In genomic region chr2:14647714-14648113, GRCh38 we compare ENCODE assay signal across 19 cellular contexts. TPM values are rescaled to one million over a fixed set of nuclear protein-coding genes. Genes with fewer than 3 reads are reported as not detected.
DNase-seq lines count a peak whose midpoint lies in the region; ATAC-seq and TF ChIP-seq lines count a peak whose summit lies in the region.
"Had no signal": no experiment of that assay in that cellular context is flagged by ENCODE, and none has a peak within 500 bp of the region (broad histone marks: within the 10 kb centered on the region; RNA-seq: fewer than 3 reads in every experiment).

No MANE protein-coding gene starts in this region.

- H3K9me3 Mint-ChIP-seq in nephron = no peaks in the 10 kb centered on the region
- H3K9me3 Mint-ChIP-seq: CD8-positive, alpha-beta T cell; HFFc6 had no signal

- no peaks in the 10 kb centered on the region for H3K27me3 Mint-ChIP-seq in nephron (ENCODE audit: low read depth)
- H3K27me3 Mint-ChIP-seq: B cell, IgD-negative memory B cell had no signal

- H3K4me1 ChIP-seq in thyroid gland = no peaks in the 10 kb centered on the region

- intact Hi-C loops in Right ventricle myocardium superior (cut with DNase I) (no loop called here), cardiac septum (cut with DNase I) (no loop called here), thyroid gland (cut with DNase I) (no loop called here)

- H3K36me3 Mint-ChIP-seq in nephron (ENCODE audit: low read depth) = no peaks in the 10 kb centered on the region
- H3K36me3 Mint-ChIP-seq: CD8-positive, alpha-beta T cell; IgD-negative memory B cell had no signal

- H3K36me3 ChIP-seq in thyroid gland = no peaks in the 10 kb centered on the region
- H3K36me3 ChIP-seq: BLaER1 treated with 17β-estradiol and CSF1 and Interleukin-3, amounts not matched to agents 10 nM and 100 nM had no signal

- TF ChIP-seq CTCF in nephron (IDR thresholded peaks at IDR 0.05; ENCODE audit: unreplicated experiment in 3 of 3) (no peak), thyroid gland (IDR thresholded peaks at IDR 0.05) (no peak)

- H3K4me3 Mint-ChIP-seq in nephron = no peak overlapping the region
- H3K4me3 Mint-ChIP-seq: B cell; CD8-positive, alpha-beta T cell; HFFc6; IgD-negative memory B cell had no signal

- H3K9me3 ChIP-seq in thyroid gland = no peaks in the 10 kb centered on the region
- H3K9me3 ChIP-seq: BLaER1 treated with 17β-estradiol and CSF1 and Interleukin-3, amounts not matched to agents 10 nM and 100 nM had no signal

- peak overlapping the region in 2 of 3 experiments; percentile 4 to 34 for H3K27ac Mint-ChIP-seq in nephron
- H3K27ac Mint-ChIP-seq: B cell; CD8-positive, alpha-beta T cell; HFFc6; IgD-negative memory B cell had no signal

- no peaks in the 10 kb centered on the region for H3K27me3 ChIP-seq in thyroid gland
- H3K27me3 ChIP-seq: BLaER1 treated with 17β-estradiol and CSF1 and Interleukin-3, amounts not matched to agents 10 nM and 100 nM had no signal

- no peak overlapping the region for H3K27ac ChIP-seq in thyroid gland
- H3K27ac ChIP-seq: BLaER1 treated with 17β-estradiol and CSF1 and Interleukin-3, amounts not matched to agents 10 nM and 100 nM had no signal

- H3K4me1 Mint-ChIP-seq in nephron = peaks cover 15% of the 10 kb centered on the region
- H3K4me1 Mint-ChIP-seq: B cell, IgD-negative memory B cell had no signal

- H3K4me3 ChIP-seq in thyroid gland (replicated peaks in 1 of 3) = no peak overlapping the region
- H3K4me3 ChIP-seq: BLaER1 treated with 17β-estradiol and CSF1 and Interleukin-3, amounts not matched to agents 10 nM and 100 nM had no signal

- no peak for DNase-seq in Right ventricle myocardium superior
- DNase-seq in cardiac septum (ENCODE audit: low spot score) = no peak
- DNase-seq in DMS53 (lab: John Stamatoyannopoulos, UW) = peak; percentile 43
- peak; percentile 9 for DNase-seq in dermis blood vessel endothelial cell
- DNase-seq in thyroid gland = no peak
- no peak for DNase-seq in T-helper 9 cell
- DNase-seq: Calu3; CD8-positive, alpha-beta T cell; GF-D8; GOT3; H7; HFFc6 had no signal

- WGBS in thyroid gland, 2 donors = 70 to 73% methylated on average over 2 of the region's 2 CpGs

- TF ChIP-seq POLR2A in thyroid gland (IDR thresholded peaks at IDR 0.05) = no peak

- peak; percentile 57 for ATAC-seq in Right ventricle myocardium superior (ENCODE audit: poor library complexity)
- ATAC-seq: CD8-positive, alpha-beta T cell; HCT116; HepG2 had no signal

RNA-seq across cellular contexts. Expression of gene LRATD1, which starts 15.2 kb away (rescaled TPM):
- total RNA-seq in Right ventricle myocardium superior = 3.0 TPM
- total RNA-seq in cardiac septum = 0.67 TPM
- 1.7 and 2.4 TPM in 2 replicates for total RNA-seq in dermis blood vessel endothelial cell
- total RNA-seq in thyroid gland = 10 to 100 TPM in 3 of 4 donors, 1 to 10 TPM in 1; 9.2 to 21.1 (median 10.8) TPM
- total RNA-seq: A172; B cell; CD8-positive, alpha-beta T cell; HepG2 had no signal

Comparison
In these comparisons a context has a peak if more than half of its experiments do, and no peak if none do; other contexts are left out.
1. DNase-seq: peak in DMS53 (single experiment) and dermis blood vessel endothelial cell (single experiment); none in Right ventricle myocardium superior (single experiment), cardiac septum (single experiment), thyroid gland (0 of 2) and T-helper 9 cell (single experiment).